In genomic region chr18:10051877-10052631, GRCh38 we compare ENCODE assay signal across 9 cellular contexts.
DNase-seq lines count a peak whose midpoint lies in the region; ATAC-seq and TF ChIP-seq lines count a peak whose summit lies in the region.
"Had no signal": no experiment of that assay in that cellular context is flagged by ENCODE, and none has a peak within 500 bp of the region (broad histone marks: within the 10 kb centered on the region; RNA-seq: fewer than 3 reads in every experiment).

No MANE protein-coding gene starts in this region.

- no peak for DNase-seq in Right ventricle myocardium inferior (ENCODE audit: missing footprints)
- DNase-seq in cardiac septum (ENCODE audit: low spot score): no peak
- peak; percentile 96 for DNase-seq in fibroblast of gingiva (ENCODE audit: low read depth)
- DNase-seq in mucosa of descending colon: peak in 1 of 3 donors; percentile 45
- no peak for DNase-seq in D341Med (ENCODE audit: low spot score)
- DNase-seq in NCI-H526 (lab: John Stamatoyannopoulos, UW): no peak
- DNase-seq in stimulated activated CD4-positive, alpha-beta T cell treated with anti-CD3 and anti-CD28 coated beads, Interleukin-12 subunit alpha, Interleukin-12 subunit beta, amount 100 ng/mL, for 4 hours: no peak
- DNase-seq: Karpas-422 had no signal

- intact Hi-C loops in Right ventricle myocardium inferior (cut with DNase I): loop anchor here (5.0 to 10.0 kb wide), 2 partner anchors 35 to 93 kb away; no protein-coding TSS in a partner anchor
- intact Hi-C loops in cardiac septum (cut with DNase I): no loop called here
- intact Hi-C loops in mucosa of descending colon (cut with DNase I, micrococcal nuclease): no loop called here

- no peaks in the 10 kb centered on the region for H3K4me1 ChIP-seq in mucosa of descending colon (ENCODE audit: low read depth)

- no peaks in the 10 kb centered on the region for H3K9me3 ChIP-seq in mucosa of descending colon

- no peaks in the 10 kb centered on the region for H3K36me3 ChIP-seq in mucosa of descending colon (ENCODE audit: low read depth)

- ATAC-seq in Right ventricle myocardium inferior (peak; percentile 93), mucosa of descending colon (peak; percentile 54), HG03571 (IDR thresholded peaks at IDR 0.05; ENCODE audit: unreplicated experiment) (no peak)

- TF ChIP-seq CTCF in mucosa of descending colon (IDR thresholded peaks at IDR 0.05): no peak

- no peak overlapping the region for H3K4me3 ChIP-seq in mucosa of descending colon
